ENCODE assay signal across 15 cellular contexts in genomic region chr16:57394444-57394843, GRCh38. TPM values are rescaled to one million over a fixed set of nuclear protein-coding genes. Genes with fewer than 3 reads are reported as not detected.
DNase-seq lines count a peak whose midpoint lies in the region; ATAC-seq and TF ChIP-seq lines count a peak whose summit lies in the region.
"Had no signal": no experiment of that assay in that cellular context is flagged by ENCODE, and none has a peak within 500 bp of the region (broad histone marks: within the 10 kb centered on the region; RNA-seq: fewer than 3 reads in every experiment).

No MANE protein-coding gene starts in this region.

- ATAC-seq in mucosa of descending colon: peak; percentile 78
- ATAC-seq: stimulated activated naive B cell treated with anti-CD40 and anti-IgM and Interleukin-4, amounts not matched to agents 10 μg/mL and 1 μg/mL and 100 μg/mL, for 72 hours had no signal

- no peaks in the 10 kb centered on the region for H3K4me1 Mint-ChIP-seq in MCF 10A (ENCODE audit: insufficient read depth, unreplicated experiment)

- H3K4me1 ChIP-seq in mucosa of descending colon (ENCODE audit: low read depth): no peaks in the 10 kb centered on the region
- H3K4me1 ChIP-seq: BLaER1 treated with 17β-estradiol and CSF1 and Interleukin-3, amounts not matched to agents 10 nM and 100 nM had no signal

- no peaks in the 10 kb centered on the region for H3K36me3 Mint-ChIP-seq in MCF 10A (ENCODE audit: insufficient read depth, unreplicated experiment)
- H3K36me3 Mint-ChIP-seq: stimulated activated naive B cell treated with anti-CD40 and anti-IgM and Interleukin-4, amounts not matched to agents 10 μg/mL and 1 μg/mL and 100 μg/mL, for 72 hours had no signal

- no peak overlapping the region for H3K4me3 ChIP-seq in mucosa of descending colon
- H3K4me3 ChIP-seq: BLaER1 treated with 17β-estradiol and CSF1 and Interleukin-3, amounts not matched to agents 10 nM and 100 nM had no signal

- intact Hi-C loops in MCF 10A (cut with micrococcal nuclease) (no loop called here), mucosa of descending colon (cut with DNase I, micrococcal nuclease) (no loop called here)

- H3K9me3 Mint-ChIP-seq in MCF 10A (ENCODE audit: unreplicated experiment): no peaks in the 10 kb centered on the region
- H3K9me3 Mint-ChIP-seq: activated B cell treated with CpG ODN at 0.5 μM for 24 hours; dendritic cell treated with granulocyte-macrophage colony-stimulating factor and Interleukin-4, amounts not matched to agents 40 ng/mL and 50 ng/mL, for 4 days; stimulated activated naive B cell treated with anti-CD40 and anti-IgM and Interleukin-4, amounts not matched to agents 10 μg/mL and 1 μg/mL and 100 μg/mL, for 72 hours had no signal

- no peak overlapping the region for H3K27ac Mint-ChIP-seq in MCF 10A (ENCODE audit: low read depth, unreplicated experiment)
- H3K27ac Mint-ChIP-seq: activated B cell treated with CpG ODN at 0.5 μM for 24 hours; dendritic cell treated with granulocyte-macrophage colony-stimulating factor and Interleukin-4, amounts not matched to agents 40 ng/mL and 50 ng/mL, for 4 days; stimulated activated naive B cell treated with anti-CD40 and anti-IgM and Interleukin-4, amounts not matched to agents 10 μg/mL and 1 μg/mL and 100 μg/mL, for 72 hours had no signal

- CTCF ChIA-PET in MCF 10A (lab: Yijun Ruan, JAX): interaction anchor here (0.6 to 2.4 kb wide), 5 partner anchors 10 to 462 kb away, joined by 3 to 11 read pairs (median 3); partner anchors contain the start of gene CCL17

- in situ Hi-C loops in GM13976 (cut with MboI; ENCODE audit: low sequenced_read_pairs, unreplicated experiment): no loop called here

- BruUV-seq in MCF 10A (replicated peaks; lab: Mats Ljungman, UMichigan): no TSS peak

- no peaks in the 10 kb centered on the region for H3K36me3 ChIP-seq in mucosa of descending colon (ENCODE audit: low read depth)
- H3K36me3 ChIP-seq: BLaER1 treated with 17β-estradiol and CSF1 and Interleukin-3, amounts not matched to agents 10 nM and 100 nM had no signal

- H3K27me3 Mint-ChIP-seq in MCF 10A (ENCODE audit: insufficient read depth, unreplicated experiment): peaks cover 17% of the 10 kb centered on the region
- H3K27me3 Mint-ChIP-seq: activated B cell treated with CpG ODN at 0.5 μM for 24 hours had no signal

- TF ChIP-seq CTCF in MCF 10A (IDR thresholded peaks at IDR 0.05; ENCODE audit: unreplicated experiment): no peak
- no peak for TF ChIP-seq CTCF in mucosa of descending colon (IDR thresholded peaks at IDR 0.05)
- TF ChIP-seq CTCF in GM13976 (IDR thresholded peaks at IDR 0.05; ENCODE audit: borderline replicate concordance, control extremely low read depth, extremely low read depth, insufficient read depth, missing control alignments): no peak

- no peak for TF ChIP-seq RAD21 in Ishikawa (IDR thresholded peaks at IDR 0.05; ENCODE audit: low read depth)

- no peak overlapping the region for H3K4me3 Mint-ChIP-seq in MCF 10A (ENCODE audit: unreplicated experiment)
- H3K4me3 Mint-ChIP-seq: activated B cell treated with CpG ODN at 0.5 μM for 24 hours; dendritic cell treated with granulocyte-macrophage colony-stimulating factor and Interleukin-4, amounts not matched to agents 40 ng/mL and 50 ng/mL, for 4 days; stimulated activated naive B cell treated with anti-CD40 and anti-IgM and Interleukin-4, amounts not matched to agents 10 μg/mL and 1 μg/mL and 100 μg/mL, for 72 hours had no signal

- DNase-seq in COLO668 (lab: John Stamatoyannopoulos, UW; ENCODE audit: unreplicated experiment) (peak; percentile 29), MCF 10A (ENCODE audit: unreplicated experiment) (peak; percentile 82), mucosa of descending colon (peak in 2 of 3 donors; percentile 41 to 74), occipital lobe (lab: John Stamatoyannopoulos, UW) (no peak), GM13976 (ENCODE audit: low spot score) (no peak), T-helper 9 cell (no peak)
- no peak for DNase-seq in activated CD4-positive, alpha-beta T cell treated with anti-CD3 and anti-CD28 coated beads for 48 hours
- DNase-seq: activated B cell treated with CpG ODN at 0.5 μM for 24 hours; NCI-H1092; NCI-H774; stimulated activated CD4-positive, alpha-beta T cell treated with anti-CD3 and anti-CD28 coated beads, Interleukin-4, amount 100 ng/mL, for 4 hours; stimulated activated naive B cell treated with anti-CD40 and anti-IgM and Interleukin-4, amounts not matched to agents 10 μg/mL and 1 μg/mL and 100 μg/mL, for 72 hours had no signal

- TF ChIP-seq EP300 in Ishikawa (IDR thresholded peaks at IDR 0.05; ENCODE audit: borderline replicate concordance): no peak

- no peaks in the 10 kb centered on the region for H3K9me3 ChIP-seq in mucosa of descending colon

- POLR2A ChIA-PET in MCF 10A (lab: Yijun Ruan, JAX): no interaction called here

TF ChIP-seq in Ishikawa, 13 proteins besides CTCF, POLR2A, EP300 and RAD21:
- TF ChIP-seq EGR1 (IDR thresholded peaks at IDR 0.05) (no peak), YY1 (IDR thresholded peaks at IDR 0.05; ENCODE audit: low read depth) (no peak), REST (IDR thresholded peaks at IDR 0.05; ENCODE audit: low read depth) (no peak), CEBPB (IDR thresholded peaks at IDR 0.05) (peak; percentile 95), CREB1 (IDR thresholded peaks at IDR 0.05; ENCODE audit: low read depth) (no peak), NFIC (IDR thresholded peaks at IDR 0.05) (peak; percentile 85)
TF ChIP-seq in Ishikawa: peak in this region for 2.

RNA-seq across cellular contexts. Expression of gene CCL17, which starts 10.1 kb away (rescaled TPM):
- total RNA-seq in MCF 10A (2022) (not detected in 2 replicates), mucosa of descending colon (not detected), occipital lobe (not detected)

RNA-seq across cellular contexts. Expression of gene CX3CL1, which starts 22.2 kb away (rescaled TPM):
- not detected in 2 replicates for total RNA-seq in MCF 10A (2022)
- total RNA-seq in mucosa of descending colon: 10 to 100 TPM in 1 of 3 donors, 1 to 10 TPM in 2; 2.6 to 10.5 (median 3.5) TPM
- 2.5 TPM for total RNA-seq in occipital lobe

RNA-seq across cellular contexts. Expression of gene CCL22, which starts 35.9 kb away (rescaled TPM):
- total RNA-seq in MCF 10A (2022): not detected in 2 replicates
- total RNA-seq in mucosa of descending colon: under 1 TPM; 0.16 to 0.51 (median 0.41) TPM
- total RNA-seq in occipital lobe: not detected

RNA-seq across cellular contexts. Expression of gene CIAPIN1, which starts 52.7 kb away (rescaled TPM):
- 99.9 and 105 TPM in 2 replicates for total RNA-seq in MCF 10A (2022)
- total RNA-seq in mucosa of descending colon: 10 to 100 TPM; 43.2 to 63.7 (median 53.8) TPM
- total RNA-seq in occipital lobe: 51.5 TPM

RNA-seq across cellular contexts. Expression of gene COQ9, which starts 52.8 kb away (rescaled TPM):
- 72.5 and 80.8 TPM in 2 replicates for total RNA-seq in MCF 10A (2022)
- 100 to 1,000 TPM in 2 of 3 donors, 10 to 100 TPM in 1; 98.0 to 147 (median 109) TPM for total RNA-seq in mucosa of descending colon
- total RNA-seq in occipital lobe: 20.9 TPM

Comparison
In these comparisons a context has a peak if more than half of its experiments do, and no peak if none do; other contexts are left out.
1. DNase-seq: peak in COLO668 (single experiment), MCF 10A (single experiment) and mucosa of descending colon (2 of 3); none in activated CD4-positive, alpha-beta T cell treated with anti-CD3 and anti-CD28 coated beads for 48 hours (single experiment), occipital lobe (single experiment), GM13976 (single experiment) and T-helper 9 cell (single experiment).